29 cellular contexts compared by ENCODE assay signal in genomic region chr18:35956226-35956625, GRCh38.
"Had no signal": no experiment of that assay in that cellular context is flagged by ENCODE, and none has a peak within 500 bp of the region (broad histone marks: within the 10 kb centered on the region; RNA-seq: fewer than 3 reads in every experiment).

No MANE protein-coding gene starts in this region.

- DNase-seq: activated effector memory CD4-positive, alpha-beta T cell treated with anti-CD3 and anti-CD28 coated beads, Interleukin-2, amount 50 U/mL, for 16 hours; activated effector memory CD4-positive, alpha-beta T cell treated with Interleukin-2 at 50 U/mL for 16 hours; activated gamma-delta T cell; activated gamma-delta T cell treated with Interleukin-2 at 50 U/mL for 16 hours; activated naive CD4-positive, alpha-beta T cell; activated naive CD4-positive, alpha-beta T cell treated with anti-CD3 and anti-CD28 coated beads for 36 hours; activated naive CD4-positive, alpha-beta T cell treated with anti-CD3 and anti-CD28 coated beads, Interleukin-2, amount 10 ng/mL, durations not matched to agents 7 days and 5 days; activated naive CD4-positive, alpha-beta T cell treated with anti-CD3 and anti-CD28 coated beads, Interleukin-2, amount 50 U/mL, for 16 hours; activated naive CD4-positive, alpha-beta T cell treated with Interleukin-2 at 50 U/mL for 16 hours; activated naive CD8-positive, alpha-beta T cell treated with anti-CD3 and anti-CD28 coated beads for 36 hours; activated naive CD8-positive, alpha-beta T cell treated with anti-CD3 and anti-CD28 coated beads, Interleukin-2, amount 10 ng/mL, durations not matched to agents 7 days and 5 days; activated naive CD8-positive, alpha-beta T cell treated with anti-CD3 and anti-CD28 coated beads, Interleukin-2, amount 50 U/mL, for 24 hours; activated T-cell treated with anti-CD3 and anti-CD28 coated beads, Interleukin-2, amount 50 U/mL, for 24 hours; activated T-cell treated with anti-CD3 and anti-CD28 coated beads, Interleukin-2, amount 50 U/mL, for 4 hours; activated T-cell treated with anti-CD3 and anti-CD28 coated beads, Interleukin-2, amount 50 U/mL, for 48 hours; activated T-cell treated with anti-CD3 and anti-CD28 coated beads, Interleukin-2, amount 50 U/mL, for 72 hours; adrenal gland; amniotic stem cell; amygdala; anterior cingulate cortex; aorta; body of pancreas; brain microvascular endothelial cell; caudate nucleus; central memory CD4-positive, alpha-beta T cell; cerebellar nuclear complex had no signal

- H3K9me3 ChIP-seq: adrenal gland, body of pancreas had no signal

- H3K4me1 ChIP-seq: adrenal gland, ascending aorta, body of pancreas, breast epithelium had no signal

- H3K27ac ChIP-seq: adrenal gland, ascending aorta, body of pancreas, brain microvascular endothelial cell, breast epithelium, cardiac muscle cell had no signal

- H3K36me3 ChIP-seq: adrenal gland, ascending aorta, brain microvascular endothelial cell, breast epithelium, cardiac muscle cell had no signal

- H3K4me3 ChIP-seq: adrenal gland, ascending aorta, body of pancreas, breast epithelium, cardiac muscle cell had no signal
